28 cellular contexts compared by ENCODE assay signal in the genomic region with DNA sequence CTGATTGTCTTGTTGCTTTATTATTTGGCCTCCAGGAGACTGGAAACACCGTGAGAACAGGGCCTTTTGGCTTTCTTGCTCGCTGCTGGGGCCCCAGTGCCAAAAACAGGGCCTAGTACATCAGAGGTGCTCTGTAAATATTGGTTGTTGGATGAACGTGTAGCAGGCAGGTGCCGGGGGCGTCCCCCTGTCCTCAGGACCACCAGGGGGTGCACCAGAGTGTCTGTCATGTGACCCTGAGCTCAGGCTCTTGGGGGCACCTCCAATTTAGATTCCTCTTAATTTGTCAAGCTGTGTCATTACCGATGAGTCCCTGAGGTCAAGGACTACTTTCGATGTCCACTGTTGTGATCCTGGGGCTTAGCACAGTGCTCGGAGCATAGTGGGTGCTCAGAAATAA.
"Had no signal": no experiment of that assay in that cellular context is flagged by ENCODE, and none has a peak within 500 bp of the region (broad histone marks: within the 10 kb centered on the region; RNA-seq: fewer than 3 reads in every experiment).

No MANE protein-coding gene starts in this region.

- ATAC-seq: activated CD4-positive, CD25-positive, alpha-beta regulatory T cell treated with anti-CD3 and anti-CD28 coated beads, Interleukin-2, amount 50 U/mL, for 24 hours; body of pancreas; left colon; sciatic nerve; stimulated activated naive B cell treated with anti-CD40 and anti-IgM and Interleukin-4, amounts not matched to agents 10 μg/mL and 1 μg/mL and 100 μg/mL, for 72 hours had no signal

- H3K27me3 ChIP-seq: body of pancreas, colonic mucosa, esophagus squamous epithelium, hepatocyte, ovary, suprapubic skin, tibial artery had no signal

- H2AFZ ChIP-seq: hepatocyte had no signal

- H3K36me3 ChIP-seq: colonic mucosa, ovary had no signal

- H3K27ac ChIP-seq: body of pancreas, colonic mucosa, epithelial cell of prostate, esophagus squamous epithelium, hepatocyte, ovary, suprapubic skin, tibial artery had no signal

- H3K4me1 ChIP-seq: body of pancreas, colonic mucosa, tibial artery had no signal

- H3K4me3 ChIP-seq: body of pancreas, colonic mucosa, esophagus squamous epithelium, hepatocyte, ovary, suprapubic skin, tibial artery had no signal

- H3K9me3 ChIP-seq: body of pancreas, colonic mucosa, esophagus squamous epithelium, ovary, suprapubic skin, tibial artery had no signal

- H3K4me2 ChIP-seq: hepatocyte had no signal

- DNase-seq: activated CD4-positive, alpha-beta T cell treated with anti-CD3 and anti-CD28 coated beads for 48 hours; activated CD4-positive, alpha-beta T cell treated with anti-CD3 and anti-CD28 coated beads, Interleukin-2, amount 50 U/mL, for 48 hours; activated CD8-positive, alpha-beta memory T cell treated with anti-CD3 and anti-CD28 coated beads for 24 hours; activated effector memory CD4-positive, alpha-beta T cell treated with Interleukin-2 at 50 U/mL for 16 hours; activated naive CD4-positive, alpha-beta T cell treated with Interleukin-2 at 50 U/mL for 16 hours; anterior cingulate cortex; body of pancreas; cerebellar nuclear complex; colonic mucosa; effector CD8-positive, alpha-beta T cell; esophagus squamous epithelium; foreskin melanocyte; immature natural killer cell; kidney; left colon; mammary epithelial cell; naive B cell; nephron progenitor cell; ovary; small intestine; stimulated activated CD4-positive, alpha-beta T cell treated with anti-CD3 and anti-CD28 coated beads, Interleukin-1b, Interleukin-23, amount 100 ng/mL, for 48 hours; stimulated activated naive B cell treated with anti-CD40 and anti-IgM and Interleukin-4, amounts not matched to agents 10 μg/mL and 1 μg/mL and 100 μg/mL, for 72 hours; tibial artery had no signal

- H3K79me2 ChIP-seq: hepatocyte had no signal
